19 cellular contexts compared by ENCODE assay signal in the genomic region with DNA sequence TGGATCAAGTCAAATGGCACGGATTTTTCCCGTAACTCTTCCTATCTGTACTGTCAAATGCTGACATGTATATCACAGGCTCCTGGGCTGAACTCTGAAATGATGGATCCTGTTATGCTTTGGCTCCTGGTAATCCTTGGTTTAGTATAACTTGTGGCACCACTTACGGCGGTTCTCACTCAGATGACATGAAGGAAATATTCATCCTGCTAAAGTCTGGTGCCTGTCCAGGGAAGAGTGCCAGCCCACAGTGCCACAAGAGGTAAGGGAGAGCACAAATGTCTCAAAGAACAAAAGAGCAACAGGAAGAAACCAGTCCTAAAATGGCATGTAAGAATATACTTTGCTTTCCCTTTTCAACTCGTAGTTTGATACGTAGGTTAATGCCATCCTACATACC.
"Had no signal": no experiment of that assay in that cellular context is flagged by ENCODE, and none has a peak within 500 bp of the region (broad histone marks: within the 10 kb centered on the region; RNA-seq: fewer than 3 reads in every experiment).

No MANE protein-coding gene starts in this region.

- ATAC-seq: gastrocnemius medialis; naive thymus-derived CD4-positive, alpha-beta T cell; stimulated activated naive B cell treated with anti-CD40 and anti-IgM and Interleukin-4, amounts not matched to agents 10 μg/mL and 1 μg/mL and 100 μg/mL, for 72 hours had no signal

- H2AFZ ChIP-seq: parathyroid adenoma had no signal

- H3K27me3 ChIP-seq: cardiac muscle cell, dorsolateral prefrontal cortex, gastrocnemius medialis, neutrophil, tibial nerve, uterus had no signal

- H3K4me3 ChIP-seq: cardiac muscle cell, gastrocnemius medialis, heart right ventricle, mucosa of descending colon, tibial nerve, uterus had no signal

- H3K27ac ChIP-seq: cardiac muscle cell, gastrocnemius medialis, heart right ventricle, neutrophil, parathyroid adenoma, tibial nerve, uterus had no signal

- H3K4me1 ChIP-seq: parathyroid adenoma, uterus had no signal

- DNase-seq: activated CD4-positive, alpha-beta T cell treated with anti-CD3 and anti-CD28 coated beads, Interleukin-2, amount 10 ng/mL, durations not matched to agents 24 days and 14 days; activated CD4-positive, CD25-positive, alpha-beta regulatory T cell; activated CD8-positive, alpha-beta memory T cell treated with anti-CD3 and anti-CD28 coated beads for 24 hours; activated gamma-delta T cell treated with Interleukin-2 at 50 U/mL for 16 hours; aorta; dorsolateral prefrontal cortex; endodermal cell; gastrocnemius medialis; heart right ventricle; naive thymus-derived CD4-positive, alpha-beta T cell; stimulated activated CD4-positive, alpha-beta T cell treated with anti-CD3 and anti-CD28 coated beads, Interleukin-15, amount 100 ng/mL, for 24 hours; stimulated activated CD4-positive, alpha-beta T cell treated with anti-CD3 and anti-CD28 coated beads, Interleukin-4, amount 100 ng/mL, for 1 hour; stimulated activated naive B cell treated with anti-CD40 and anti-IgM and Interleukin-4, amounts not matched to agents 10 μg/mL and 1 μg/mL and 100 μg/mL, for 72 hours; uterus had no signal

- H3K79me2 ChIP-seq: parathyroid adenoma had no signal

- H3K36me3 ChIP-seq: cardiac muscle cell, gastrocnemius medialis, heart right ventricle, neutrophil, tibial nerve, uterus had no signal

- H3K9me3 ChIP-seq: gastrocnemius medialis, heart right ventricle, mucosa of descending colon, neutrophil, tibial nerve, uterus had no signal
